ENCODE assay signal across 8 cellular contexts in genomic region chr5:148808864-148809642, GRCh38. TPM values are rescaled to one million over a fixed set of nuclear protein-coding genes. Genes with fewer than 3 reads are reported as not detected.
DNase-seq lines count a peak whose midpoint lies in the region; ATAC-seq and TF ChIP-seq lines count a peak whose summit lies in the region.

No MANE protein-coding gene starts in this region.

- ATAC-seq in GM19025 (IDR thresholded peaks at IDR 0.05; ENCODE audit: low read depth, unreplicated experiment): peak; percentile 67
- ATAC-seq in HG03103 (IDR thresholded peaks at IDR 0.05; ENCODE audit: low read depth, unreplicated experiment): peak; percentile 50
- no peak for ATAC-seq in omental fat pad (ENCODE audit: low FRiP score)

- no peaks in the 10 kb centered on the region for H3K27me3 ChIP-seq in BLaER1 treated with 17β-estradiol and CSF1 and Interleukin-3, amounts not matched to agents 10 nM and 100 nM
- no peaks in the 10 kb centered on the region for H3K27me3 ChIP-seq in breast epithelium
- no peaks in the 10 kb centered on the region for H3K27me3 ChIP-seq in neutrophil

- TF ChIP-seq POLR2A in breast epithelium (IDR thresholded peaks at IDR 0.05): no peak

- DNase-seq in NOMO-1 (lab: John Stamatoyannopoulos, UW; ENCODE audit: unreplicated experiment in 2 of 2): peak; percentile 97 to 99
- DNase-seq in breast epithelium (ENCODE audit: low spot score in 2 of 2): no peak
- no peak for DNase-seq in omental fat pad (ENCODE audit: low spot score)
- no peak for DNase-seq in NCI-H1694 treated with DMSO at 0.1 percent for 48 hours (lab: John Stamatoyannopoulos, UW)

- intact Hi-C loops in breast epithelium (cut with DNase I; ENCODE audit: low total_unique reads): no loop called here

- peak overlapping the region; percentile 83 to 96 (median 92) for H3K4me2 ChIP-seq in BLaER1 treated with 17β-estradiol and CSF1 and Interleukin-3, amounts not matched to agents 10 nM and 100 nM

- H3K27ac ChIP-seq in BLaER1 treated with 17β-estradiol and CSF1 and Interleukin-3, amounts not matched to agents 10 nM and 100 nM: peak overlapping the region; percentile 70 to 98 (median 96)
- H3K27ac ChIP-seq in breast epithelium (peak overlapping the region in 1 of 2 donors; percentile 34), neutrophil (peak overlapping the region; percentile 86)

- peaks cover 83 to 93% (median 89%) of the 10 kb centered on the region in 10 experiments for H3K4me1 ChIP-seq in BLaER1 treated with 17β-estradiol and CSF1 and Interleukin-3, amounts not matched to agents 10 nM and 100 nM
- no peaks in the 10 kb centered on the region for H3K4me1 ChIP-seq in breast epithelium
- H3K4me1 ChIP-seq in neutrophil (ENCODE audit: control insufficient read depth in 1 of 2, insufficient read depth in 1 of 2, low read depth in 1 of 2, low read length in 1 of 2): peaks cover 96 to 100% of the 10 kb centered on the region in 2 experiments

- TF ChIP-seq CTCF in breast epithelium (IDR thresholded peaks at IDR 0.05): no peak
- TF ChIP-seq CTCF in neutrophil (IDR thresholded peaks at IDR 0.05): no peak
- TF ChIP-seq CTCF in omental fat pad (IDR thresholded peaks at IDR 0.05): no peak

- H3K4me3 ChIP-seq in BLaER1 treated with 17β-estradiol and CSF1 and Interleukin-3, amounts not matched to agents 10 nM and 100 nM: peak overlapping the region; percentile 42 to 62 (median 52); a peak in 18 of 20 replicates
- peak overlapping the region; percentile 1 to 47 (median 35) for H3K4me3 ChIP-seq in breast epithelium
- H3K4me3 ChIP-seq in neutrophil (ENCODE audit: low read depth in 1 of 2, low read length in 1 of 2): peak overlapping the region; percentile 48 to 56

- H3K9ac ChIP-seq in BLaER1 treated with 17β-estradiol and CSF1 and Interleukin-3, amounts not matched to agents 10 nM and 100 nM: peak overlapping the region; percentile 72 to 90 (median 85)

- H3K9me3 ChIP-seq in BLaER1 treated with 17β-estradiol and CSF1 and Interleukin-3, amounts not matched to agents 10 nM and 100 nM (replicated peaks in 1 of 11): peaks cover 0 to 6% (median 0%) of the 10 kb centered on the region in 11 experiments; a peak in 1 of 22 replicates
- H3K9me3 ChIP-seq in breast epithelium (no peaks in the 10 kb centered on the region), neutrophil (no peaks in the 10 kb centered on the region)

- H3K36me3 ChIP-seq in BLaER1 treated with 17β-estradiol and CSF1 and Interleukin-3, amounts not matched to agents 10 nM and 100 nM: no peaks in the 10 kb centered on the region
- H3K36me3 ChIP-seq in breast epithelium (no peaks in the 10 kb centered on the region), neutrophil (no peaks in the 10 kb centered on the region)

- H4K20me1 ChIP-seq in BLaER1 treated with 17β-estradiol and CSF1 and Interleukin-3, amounts not matched to agents 10 nM and 100 nM: no peaks in the 10 kb centered on the region

RNA-seq across cellular contexts. Expression of gene ADRB2, which starts 17.4 kb away (rescaled TPM):
- 10 to 100 TPM in 2 of 3 donors, 1 to 10 TPM in 1; 9.5 to 41.3 (median 26.4) TPM for total RNA-seq in breast epithelium
- total RNA-seq in omental fat pad: 10 to 100 TPM; 20.5 to 68.7 (median 37.4) TPM

Comparison
In these comparisons a context has a peak if more than half of its experiments do, and no peak if none do; other contexts are left out.
1. DNase-seq: peak in NOMO-1 (2 of 2); none in breast epithelium (0 of 2), omental fat pad (single experiment) and NCI-H1694 treated with DMSO at 0.1 percent for 48 hours (single experiment).
2. Peak in every context shown above with its lines, with median percentiles within 50 percentile points of each other: H3K4me3 ChIP-seq.